10 cellular contexts compared by ENCODE assay signal in genomic region chr16:64579712-64580111, GRCh38.
"Had no signal": no experiment of that assay in that cellular context is flagged by ENCODE, and none has a peak within 500 bp of the region (broad histone marks: within the 10 kb centered on the region; RNA-seq: fewer than 3 reads in every experiment).

No MANE protein-coding gene starts in this region.

- H3K4me1 ChIP-seq: HAP-1 had no signal

- H3K9ac ChIP-seq: GM23248 had no signal

- H3K9me3 Mint-ChIP-seq: GM23338, H9, HFFc6 had no signal

- H3K36me3 ChIP-seq: HAP-1 had no signal

- H3K4me3 ChIP-seq: GM23248, GM23338, HAP-1 had no signal

- H3K27ac Mint-ChIP-seq: GM23338, H9, HFFc6 had no signal

- H2AFZ ChIP-seq: GM23248, GM23338 had no signal

- H3K4me3 Mint-ChIP-seq: GM23338, H9, HFFc6 had no signal

- FAIRE-seq: H54 had no signal

- DNase-seq: GM23248, GOT3, H7, H9, HCEC 1CT, HFFc6 had no signal

- ATAC-seq: HCT116 had no signal

- H3K27ac ChIP-seq: GM23248 had no signal

- H3K9me3 ChIP-seq: HAP-1 had no signal
